1 cellular context compared by ENCODE assay signal in the genomic region with DNA sequence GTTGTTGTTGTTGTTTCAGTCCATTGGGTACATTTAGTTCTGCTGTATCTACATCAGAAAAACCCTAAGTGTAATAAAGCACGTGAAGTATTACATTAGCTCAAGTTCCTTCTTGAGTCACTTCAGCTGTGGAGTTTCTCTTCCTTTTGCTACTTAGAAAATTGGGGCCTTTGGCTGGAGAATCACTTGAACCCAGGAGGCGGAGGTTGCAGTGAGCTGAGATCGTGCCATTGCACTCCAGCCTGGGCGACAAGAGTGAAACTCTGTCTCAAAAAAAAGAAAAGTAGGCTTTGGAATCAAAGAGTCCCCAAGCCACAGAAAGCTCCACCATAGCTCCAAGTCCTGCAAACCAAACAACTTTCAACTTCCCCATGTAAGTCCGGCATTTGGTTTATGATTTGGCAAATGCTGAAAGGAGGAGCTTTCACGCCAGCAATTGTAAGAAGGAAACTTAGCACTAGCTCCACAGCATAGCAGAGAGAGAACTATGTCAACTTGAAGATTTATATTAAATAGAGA.
TF ChIP-seq lines count a peak whose summit lies in the region.

No MANE protein-coding gene starts in this region.

TF ChIP-seq in GM23338, 12 proteins besides CTCF, POLR2A, EP300 and RAD21:
- TF ChIP-seq, protein P1, sequence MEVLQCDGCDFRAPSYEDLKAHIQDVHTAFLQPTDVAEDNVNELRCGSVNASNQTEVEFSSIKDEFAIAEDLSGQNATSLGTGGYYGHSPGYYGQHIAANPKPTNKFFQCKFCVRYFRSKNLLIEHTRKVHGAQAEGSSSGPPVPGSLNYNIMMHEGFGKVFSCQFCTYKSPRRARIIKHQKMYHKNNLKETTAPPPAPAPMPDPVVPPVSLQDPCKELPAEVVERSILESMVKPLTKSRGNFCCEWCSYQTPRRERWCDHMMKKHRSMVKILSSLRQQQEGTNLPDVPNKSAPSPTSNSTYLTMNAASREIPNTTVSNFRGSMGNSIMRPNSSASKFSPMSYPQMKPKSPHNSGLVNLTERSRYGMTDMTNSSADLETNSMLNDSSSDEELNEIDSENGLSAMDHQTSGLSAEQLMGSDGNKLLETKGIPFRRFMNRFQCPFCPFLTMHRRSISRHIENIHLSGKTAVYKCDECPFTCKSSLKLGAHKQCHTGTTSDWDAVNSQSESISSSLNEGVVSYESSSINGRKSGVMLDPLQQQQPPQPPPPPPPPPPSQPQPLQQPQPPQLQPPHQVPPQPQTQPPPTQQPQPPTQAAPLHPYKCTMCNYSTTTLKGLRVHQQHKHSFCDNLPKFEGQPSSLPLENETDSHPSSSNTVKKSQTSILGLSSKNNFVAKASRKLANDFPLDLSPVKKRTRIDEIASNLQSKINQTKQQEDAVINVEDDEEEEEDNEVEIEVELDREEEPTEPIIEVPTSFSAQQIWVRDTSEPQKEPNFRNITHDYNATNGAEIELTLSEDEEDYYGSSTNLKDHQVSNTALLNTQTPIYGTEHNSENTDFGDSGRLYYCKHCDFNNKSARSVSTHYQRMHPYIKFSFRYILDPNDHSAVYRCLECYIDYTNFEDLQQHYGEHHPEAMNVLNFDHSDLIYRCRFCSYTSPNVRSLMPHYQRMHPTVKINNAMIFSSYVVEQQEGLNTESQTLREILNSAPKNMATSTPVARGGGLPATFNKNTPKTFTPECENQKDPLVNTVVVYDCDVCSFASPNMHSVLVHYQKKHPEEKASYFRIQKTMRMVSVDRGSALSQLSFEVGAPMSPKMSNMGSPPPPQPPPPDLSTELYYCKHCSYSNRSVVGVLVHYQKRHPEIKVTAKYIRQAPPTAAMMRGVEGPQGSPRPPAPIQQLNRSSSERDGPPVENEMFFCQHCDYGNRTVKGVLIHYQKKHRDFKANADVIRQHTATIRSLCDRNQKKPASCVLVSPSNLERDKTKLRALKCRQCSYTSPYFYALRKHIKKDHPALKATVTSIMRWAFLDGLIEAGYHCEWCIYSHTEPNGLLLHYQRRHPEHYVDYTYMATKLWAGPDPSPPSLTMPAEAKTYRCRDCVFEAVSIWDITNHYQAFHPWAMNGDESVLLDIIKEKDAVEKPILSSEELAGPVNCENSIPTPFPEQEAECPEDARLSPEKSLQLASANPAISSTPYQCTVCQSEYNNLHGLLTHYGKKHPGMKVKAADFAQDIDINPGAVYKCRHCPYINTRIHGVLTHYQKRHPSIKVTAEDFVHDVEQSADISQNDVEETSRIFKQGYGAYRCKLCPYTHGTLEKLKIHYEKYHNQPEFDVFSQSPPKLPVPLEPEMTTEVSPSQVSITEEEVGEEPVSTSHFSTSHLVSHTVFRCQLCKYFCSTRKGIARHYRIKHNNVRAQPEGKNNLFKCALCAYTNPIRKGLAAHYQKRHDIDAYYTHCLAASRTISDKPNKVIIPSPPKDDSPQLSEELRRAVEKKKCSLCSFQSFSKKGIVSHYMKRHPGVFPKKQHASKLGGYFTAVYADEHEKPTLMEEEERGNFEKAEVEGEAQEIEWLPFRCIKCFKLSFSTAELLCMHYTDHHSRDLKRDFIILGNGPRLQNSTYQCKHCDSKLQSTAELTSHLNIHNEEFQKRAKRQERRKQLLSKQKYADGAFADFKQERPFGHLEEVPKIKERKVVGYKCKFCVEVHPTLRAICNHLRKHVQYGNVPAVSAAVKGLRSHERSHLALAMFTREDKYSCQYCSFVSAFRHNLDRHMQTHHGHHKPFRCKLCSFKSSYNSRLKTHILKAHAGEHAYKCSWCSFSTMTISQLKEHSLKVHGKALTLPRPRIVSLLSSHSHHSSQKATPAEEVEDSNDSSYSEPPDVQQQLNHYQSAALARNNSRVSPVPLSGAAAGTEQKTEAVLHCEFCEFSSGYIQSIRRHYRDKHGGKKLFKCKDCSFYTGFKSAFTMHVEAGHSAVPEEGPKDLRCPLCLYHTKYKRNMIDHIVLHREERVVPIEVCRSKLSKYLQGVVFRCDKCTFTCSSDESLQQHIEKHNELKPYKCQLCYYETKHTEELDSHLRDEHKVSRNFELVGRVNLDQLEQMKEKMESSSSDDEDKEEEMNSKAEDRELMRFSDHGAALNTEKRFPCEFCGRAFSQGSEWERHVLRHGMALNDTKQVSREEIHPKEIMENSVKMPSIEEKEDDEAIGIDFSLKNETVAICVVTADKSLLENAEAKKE (CRISPR knock-in tag; IDR thresholded peaks at IDR 0.05) = no peak
- TF ChIP-seq JUNB (IDR thresholded peaks at IDR 0.05; ENCODE audit: unreplicated experiment) (no peak), STAT1 (IDR thresholded peaks at IDR 0.05; ENCODE audit: unreplicated experiment) (no peak), ZNF331 (CRISPR knock-in tag; IDR thresholded peaks at IDR 0.05; ENCODE audit: low read depth) (no peak), EZH2phosphoT487 (IDR thresholded peaks at IDR 0.05; ENCODE audit: unreplicated experiment) (no peak)
- TF ChIP-seq, protein P2, sequence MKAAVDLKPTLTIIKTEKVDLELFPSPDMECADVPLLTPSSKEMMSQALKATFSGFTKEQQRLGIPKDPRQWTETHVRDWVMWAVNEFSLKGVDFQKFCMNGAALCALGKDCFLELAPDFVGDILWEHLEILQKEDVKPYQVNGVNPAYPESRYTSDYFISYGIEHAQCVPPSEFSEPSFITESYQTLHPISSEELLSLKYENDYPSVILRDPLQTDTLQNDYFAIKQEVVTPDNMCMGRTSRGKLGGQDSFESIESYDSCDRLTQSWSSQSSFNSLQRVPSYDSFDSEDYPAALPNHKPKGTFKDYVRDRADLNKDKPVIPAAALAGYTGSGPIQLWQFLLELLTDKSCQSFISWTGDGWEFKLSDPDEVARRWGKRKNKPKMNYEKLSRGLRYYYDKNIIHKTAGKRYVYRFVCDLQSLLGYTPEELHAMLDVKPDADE (IDR thresholded peaks at IDR 0.05) = no peak
- TF ChIP-seq, protein P3, sequence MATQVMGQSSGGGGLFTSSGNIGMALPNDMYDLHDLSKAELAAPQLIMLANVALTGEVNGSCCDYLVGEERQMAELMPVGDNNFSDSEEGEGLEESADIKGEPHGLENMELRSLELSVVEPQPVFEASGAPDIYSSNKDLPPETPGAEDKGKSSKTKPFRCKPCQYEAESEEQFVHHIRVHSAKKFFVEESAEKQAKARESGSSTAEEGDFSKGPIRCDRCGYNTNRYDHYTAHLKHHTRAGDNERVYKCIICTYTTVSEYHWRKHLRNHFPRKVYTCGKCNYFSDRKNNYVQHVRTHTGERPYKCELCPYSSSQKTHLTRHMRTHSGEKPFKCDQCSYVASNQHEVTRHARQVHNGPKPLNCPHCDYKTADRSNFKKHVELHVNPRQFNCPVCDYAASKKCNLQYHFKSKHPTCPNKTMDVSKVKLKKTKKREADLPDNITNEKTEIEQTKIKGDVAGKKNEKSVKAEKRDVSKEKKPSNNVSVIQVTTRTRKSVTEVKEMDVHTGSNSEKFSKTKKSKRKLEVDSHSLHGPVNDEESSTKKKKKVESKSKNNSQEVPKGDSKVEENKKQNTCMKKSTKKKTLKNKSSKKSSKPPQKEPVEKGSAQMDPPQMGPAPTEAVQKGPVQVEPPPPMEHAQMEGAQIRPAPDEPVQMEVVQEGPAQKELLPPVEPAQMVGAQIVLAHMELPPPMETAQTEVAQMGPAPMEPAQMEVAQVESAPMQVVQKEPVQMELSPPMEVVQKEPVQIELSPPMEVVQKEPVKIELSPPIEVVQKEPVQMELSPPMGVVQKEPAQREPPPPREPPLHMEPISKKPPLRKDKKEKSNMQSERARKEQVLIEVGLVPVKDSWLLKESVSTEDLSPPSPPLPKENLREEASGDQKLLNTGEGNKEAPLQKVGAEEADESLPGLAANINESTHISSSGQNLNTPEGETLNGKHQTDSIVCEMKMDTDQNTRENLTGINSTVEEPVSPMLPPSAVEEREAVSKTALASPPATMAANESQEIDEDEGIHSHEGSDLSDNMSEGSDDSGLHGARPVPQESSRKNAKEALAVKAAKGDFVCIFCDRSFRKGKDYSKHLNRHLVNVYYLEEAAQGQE (IDR thresholded peaks at IDR 0.05; ENCODE audit: unreplicated experiment) = no peak
